Comparison of ENCODE assay signal across 1 cellular context in genomic region chr5:172832383-172833315, GRCh38.
A peak's percentile ranks its signal among the peaks of the same experiment; 100 is the strongest.
TF ChIP-seq lines count a peak whose summit lies in the region.

No MANE protein-coding gene starts in this region.

TF ChIP-seq in HepG2, 621 proteins besides CTCF, POLR2A, EP300 and RAD21 (continued from another document and continues in another):
- TF ChIP-seq SKIL (CRISPR knock-in tag; IDR thresholded peaks at IDR 0.05; ENCODE audit: borderline replicate concordance) = 0 out of 2 replicates have a peak, but pooled peaks have one; percentile 12
- TF ChIP-seq, protein P1, sequence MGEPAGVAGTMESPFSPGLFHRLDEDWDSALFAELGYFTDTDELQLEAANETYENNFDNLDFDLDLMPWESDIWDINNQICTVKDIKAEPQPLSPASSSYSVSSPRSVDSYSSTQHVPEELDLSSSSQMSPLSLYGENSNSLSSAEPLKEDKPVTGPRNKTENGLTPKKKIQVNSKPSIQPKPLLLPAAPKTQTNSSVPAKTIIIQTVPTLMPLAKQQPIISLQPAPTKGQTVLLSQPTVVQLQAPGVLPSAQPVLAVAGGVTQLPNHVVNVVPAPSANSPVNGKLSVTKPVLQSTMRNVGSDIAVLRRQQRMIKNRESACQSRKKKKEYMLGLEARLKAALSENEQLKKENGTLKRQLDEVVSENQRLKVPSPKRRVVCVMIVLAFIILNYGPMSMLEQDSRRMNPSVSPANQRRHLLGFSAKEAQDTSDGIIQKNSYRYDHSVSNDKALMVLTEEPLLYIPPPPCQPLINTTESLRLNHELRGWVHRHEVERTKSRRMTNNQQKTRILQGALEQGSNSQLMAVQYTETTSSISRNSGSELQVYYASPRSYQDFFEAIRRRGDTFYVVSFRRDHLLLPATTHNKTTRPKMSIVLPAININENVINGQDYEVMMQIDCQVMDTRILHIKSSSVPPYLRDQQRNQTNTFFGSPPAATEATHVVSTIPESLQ (CRISPR knock-in tag; conservative IDR thresholded peaks at IDR 0.05) = no peak
- peak; percentile 63; the same call in 1 of the 2 replicates for TF ChIP-seq ZBTB7A (CRISPR knock-in tag; IDR thresholded peaks at IDR 0.05)
- no peak for TF ChIP-seq ZSCAN25 (CRISPR knock-in tag; IDR thresholded peaks at IDR 0.05)
- no peak for TF ChIP-seq REL (CRISPR knock-in tag; conservative IDR thresholded peaks at IDR 0.05)
- peak; percentile 60; the same call in 1 of the 2 replicates for TF ChIP-seq ZNF280D (CRISPR knock-in tag; IDR thresholded peaks at IDR 0.05)
- TF ChIP-seq ZNF720 (CRISPR knock-in tag; IDR thresholded peaks at IDR 0.05) = no peak
- TF ChIP-seq MIER3 (CRISPR knock-in tag; IDR thresholded peaks at IDR 0.05; ENCODE audit: borderline replicate concordance) = no peak
- TF ChIP-seq SP140L (CRISPR knock-in tag; IDR thresholded peaks at IDR 0.05; ENCODE audit: borderline replicate concordance) = no peak
- TF ChIP-seq POLR2G (IDR thresholded peaks at IDR 0.05; ENCODE audit: low read depth, low read length) = no peak
- no peak for TF ChIP-seq CHCHD3 (CRISPR knock-in tag; IDR thresholded peaks at IDR 0.05)
- no peak for TF ChIP-seq NFATC3 (CRISPR knock-in tag; IDR thresholded peaks at IDR 0.05)
- no peak for TF ChIP-seq ZNF326 (CRISPR knock-in tag; IDR thresholded peaks at IDR 0.05; ENCODE audit: borderline replicate concordance)
- peak; percentile 70; the same call in 1 of the 2 replicates for TF ChIP-seq HIC2 (CRISPR knock-in tag; IDR thresholded peaks at IDR 0.05; ENCODE audit: low read depth)
- no peak for TF ChIP-seq ZNF331 (CRISPR knock-in tag; IDR thresholded peaks at IDR 0.05)
- TF ChIP-seq CCDC6 (CRISPR knock-in tag; IDR thresholded peaks at IDR 0.05) = peak; percentile 70; the same call in 1 of the 2 replicates
- TF ChIP-seq ZSCAN30 (CRISPR knock-in tag; IDR thresholded peaks at IDR 0.05) = no peak
- no peak for TF ChIP-seq ZNF570 (CRISPR knock-in tag; IDR thresholded peaks at IDR 0.05; ENCODE audit: borderline replicate concordance)
- TF ChIP-seq ZIK1 (CRISPR knock-in tag; IDR thresholded peaks at IDR 0.05; ENCODE audit: borderline replicate concordance, low read depth) = 0 out of 2 replicates have a peak, but pooled peaks have one; percentile 30
- TF ChIP-seq ZKSCAN8 (CRISPR knock-in tag; IDR thresholded peaks at IDR 0.05; ENCODE audit: borderline replicate concordance) = peak; percentile 46; the same call in 1 of the 2 replicates
- TF ChIP-seq ZNF468 (CRISPR knock-in tag; IDR thresholded peaks at IDR 0.05) = no peak
- TF ChIP-seq ZNF383 (CRISPR knock-in tag; IDR thresholded peaks at IDR 0.05; ENCODE audit: borderline replicate concordance) = no peak
- no peak for TF ChIP-seq ZNF136 (CRISPR knock-in tag; IDR thresholded peaks at IDR 0.05; ENCODE audit: low read depth)
- no peak for TF ChIP-seq RFXAP (CRISPR knock-in tag; IDR thresholded peaks at IDR 0.05; ENCODE audit: borderline replicate concordance)
- 0 out of 2 replicates have a peak, but pooled peaks have one; percentile 25 for TF ChIP-seq HOMEZ (CRISPR knock-in tag; IDR thresholded peaks at IDR 0.05; ENCODE audit: low read depth)
- TF ChIP-seq, protein P2, sequence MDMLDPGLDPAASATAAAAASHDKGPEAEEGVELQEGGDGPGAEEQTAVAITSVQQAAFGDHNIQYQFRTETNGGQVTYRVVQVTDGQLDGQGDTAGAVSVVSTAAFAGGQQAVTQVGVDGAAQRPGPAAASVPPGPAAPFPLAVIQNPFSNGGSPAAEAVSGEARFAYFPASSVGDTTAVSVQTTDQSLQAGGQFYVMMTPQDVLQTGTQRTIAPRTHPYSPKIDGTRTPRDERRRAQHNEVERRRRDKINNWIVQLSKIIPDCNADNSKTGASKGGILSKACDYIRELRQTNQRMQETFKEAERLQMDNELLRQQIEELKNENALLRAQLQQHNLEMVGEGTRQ (IDR thresholded peaks at IDR 0.05; ENCODE audit: low read depth, low read length) = no peak
- TF ChIP-seq, protein P2 (CRISPR knock-in tag; IDR thresholded peaks at IDR 0.05; ENCODE audit: borderline replicate concordance) = peak; percentile 30; the same call in 1 of the 2 replicates
- peak; percentile 62 for TF ChIP-seq GATAD2A (CRISPR knock-in tag; IDR thresholded peaks at IDR 0.05)
- TF ChIP-seq DMAP1 (CRISPR knock-in tag; IDR thresholded peaks at IDR 0.05) = peak; percentile 27; the same call in 1 of the 2 replicates
- no peak for TF ChIP-seq ZNF776 (CRISPR knock-in tag; IDR thresholded peaks at IDR 0.05)
- TF ChIP-seq, protein P3, sequence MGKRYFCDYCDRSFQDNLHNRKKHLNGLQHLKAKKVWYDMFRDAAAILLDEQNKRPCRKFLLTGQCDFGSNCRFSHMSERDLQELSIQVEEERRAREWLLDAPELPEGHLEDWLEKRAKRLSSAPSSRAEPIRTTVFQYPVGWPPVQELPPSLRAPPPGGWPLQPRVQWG (CRISPR knock-in tag; IDR thresholded peaks at IDR 0.05; ENCODE audit: borderline replicate concordance, low read depth) = no peak
- TF ChIP-seq ZNF761 (CRISPR knock-in tag; conservative IDR thresholded peaks at IDR 0.05) = no peak
- TF ChIP-seq ZBTB20 (CRISPR knock-in tag; IDR thresholded peaks at IDR 0.05; ENCODE audit: borderline replicate concordance, low read depth) = peak; percentile 38; the same call in 1 of the 2 replicates
- TF ChIP-seq ZBTB21 (CRISPR knock-in tag; IDR thresholded peaks at IDR 0.05) = no peak
- no peak for TF ChIP-seq FLYWCH1 (CRISPR knock-in tag; IDR thresholded peaks at IDR 0.05)
- TF ChIP-seq GMEB1 (CRISPR knock-in tag; IDR thresholded peaks at IDR 0.05; ENCODE audit: borderline replicate concordance) = no peak
- TF ChIP-seq CREM (IDR thresholded peaks at IDR 0.05) = no peak
- TF ChIP-seq CREM (CRISPR knock-in tag; IDR thresholded peaks at IDR 0.05) = no peak
- peak; percentile 36; the same call in 1 of the 2 replicates for TF ChIP-seq BCL6 (CRISPR knock-in tag; IDR thresholded peaks at IDR 0.05)
- no peak for TF ChIP-seq GPBP1L1 (CRISPR knock-in tag; IDR thresholded peaks at IDR 0.05)
- TF ChIP-seq NR3C1 (CRISPR knock-in tag; IDR thresholded peaks at IDR 0.05) = no peak
- TF ChIP-seq IRF2 (CRISPR knock-in tag; IDR thresholded peaks at IDR 0.05) = 0 out of 2 replicates have a peak, but pooled peaks have one; percentile 25
- TF ChIP-seq ZNF430 (CRISPR knock-in tag; IDR thresholded peaks at IDR 0.05) = 0 out of 2 replicates have a peak, but pooled peaks have one; percentile 49
- peak; percentile 51 for TF ChIP-seq NCOR1 (IDR thresholded peaks at IDR 0.05; ENCODE audit: borderline replicate concordance, low read length)
- no peak for TF ChIP-seq SALL2 (CRISPR knock-in tag; IDR thresholded peaks at IDR 0.05)
- peak; percentile 70; the same call in 1 of the 2 replicates for TF ChIP-seq MEIS2 (CRISPR knock-in tag; IDR thresholded peaks at IDR 0.05)
- no peak for TF ChIP-seq SP2 (CRISPR knock-in tag; IDR thresholded peaks at IDR 0.05)
- TF ChIP-seq ZNF205 (CRISPR knock-in tag; IDR thresholded peaks at IDR 0.05) = no peak; the same call in 1 of the 2 replicates
- TF ChIP-seq, protein P4, sequence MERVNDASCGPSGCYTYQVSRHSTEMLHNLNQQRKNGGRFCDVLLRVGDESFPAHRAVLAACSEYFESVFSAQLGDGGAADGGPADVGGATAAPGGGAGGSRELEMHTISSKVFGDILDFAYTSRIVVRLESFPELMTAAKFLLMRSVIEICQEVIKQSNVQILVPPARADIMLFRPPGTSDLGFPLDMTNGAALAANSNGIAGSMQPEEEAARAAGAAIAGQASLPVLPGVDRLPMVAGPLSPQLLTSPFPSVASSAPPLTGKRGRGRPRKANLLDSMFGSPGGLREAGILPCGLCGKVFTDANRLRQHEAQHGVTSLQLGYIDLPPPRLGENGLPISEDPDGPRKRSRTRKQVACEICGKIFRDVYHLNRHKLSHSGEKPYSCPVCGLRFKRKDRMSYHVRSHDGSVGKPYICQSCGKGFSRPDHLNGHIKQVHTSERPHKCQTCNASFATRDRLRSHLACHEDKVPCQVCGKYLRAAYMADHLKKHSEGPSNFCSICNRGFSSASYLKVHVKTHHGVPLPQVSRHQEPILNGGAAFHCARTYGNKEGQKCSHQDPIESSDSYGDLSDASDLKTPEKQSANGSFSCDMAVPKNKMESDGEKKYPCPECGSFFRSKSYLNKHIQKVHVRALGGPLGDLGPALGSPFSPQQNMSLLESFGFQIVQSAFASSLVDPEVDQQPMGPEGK (CRISPR knock-in tag; IDR thresholded peaks at IDR 0.05) = peak; percentile 27; the same call in 1 of the 2 replicates
